8 cellular contexts compared by ENCODE assay signal in genomic region chr3:196026059-196026458, GRCh38. TPM values are rescaled to one million over a fixed set of nuclear protein-coding genes. Genes with fewer than 3 reads are reported as not detected.
DNase-seq lines count a peak whose midpoint lies in the region; ATAC-seq, FAIRE-seq and TF ChIP-seq lines count a peak whose summit lies in the region.
"Not testable (repeated sequence)": the region's sequence is repeated elsewhere in the genome, so short reads cannot be mapped to it uniquely, and the experiment has no call there.

No MANE protein-coding gene starts in this region.

- H3K4me1 ChIP-seq in BE2C; HepG2 (ENCODE audit: insufficient read depth, low read length): not testable (repeated sequence)

- peak; percentile 78 for ATAC-seq in Right ventricle myocardium inferior
- ATAC-seq in HepG2 = peak; percentile 100

- DNase-seq in BE2C (peak; percentile 41), HepG2 (ENCODE audit: low spot score) (peak; percentile 15)
- DNase-seq in GM12892 (ENCODE audit: insufficient read length); chondrocyte (ENCODE audit: low spot score); Right ventricle myocardium inferior (ENCODE audit: missing footprints); retinal pigment epithelial cell (ENCODE audit: low read depth): not testable (repeated sequence)

- not testable (repeated sequence) for BruUV-seq in HepG2 (replicated peaks; lab: Mats Ljungman, UMichigan)

- H3K4me3 ChIP-seq in BE2C (ENCODE audit: low read depth, low read length); HepG2 (replicated peaks in 1 of 3; ENCODE audit: insufficient read depth in 1 of 3, low read depth in 2 of 3, low read length in 3 of 3); retinal pigment epithelial cell (ENCODE audit: low read length): not testable (repeated sequence)

- H3K27ac Mint-ChIP-seq in chondrocyte (ENCODE audit: unreplicated experiment) = not testable (repeated sequence)

- not testable (repeated sequence) for H3K36me3 Mint-ChIP-seq in chondrocyte (ENCODE audit: low read depth)

- not testable (repeated sequence) for H3K36me3 ChIP-seq in BE2C; HepG2 (replicated peaks in 1 of 2; ENCODE audit: control insufficient read depth in 1 of 2, insufficient read depth in 2 of 2, low read length in 2 of 2)

- peaks cover 13% of the 10 kb centered on the region for H3K9me3 Mint-ChIP-seq in chondrocyte (ENCODE audit: low read depth)

- in situ Hi-C loops in HepG2 (cut with HindIII; ENCODE audit: extremely low pct_ligation_motif_present, low pct_unique_long_range_greater_than_20kb) = loop anchor here (10.0 kb wide), 1 partner anchor 489 kb away; the partner anchor contains the start of gene SMCO1

- not testable (repeated sequence) for H3K4me2 ChIP-seq in HepG2 (ENCODE audit: low read depth, low read length)

- FAIRE-seq in GM12892 (lab: Jason Lieb, UNC) (peak; percentile 14), HepG2 (lab: Jason Lieb, UNC) (peak; percentile 87)

- not testable (repeated sequence) for TF ChIP-seq POLR2A in GM12892 (IDR thresholded peaks at IDR 0.05; ENCODE audit: low read depth, low read length); HepG2 (IDR thresholded peaks at IDR 0.05; ENCODE audit: insufficient read depth in 1 of 2, low read depth in 2 of 2, low read length in 2 of 2)

- 0% methylated on average over 7 of the region's 10 CpGs for WGBS in HepG2 (ENCODE audit: low lambda C conversion rate)

- CTCF ChIA-PET in HepG2 (lab: Yijun Ruan, JAX; ENCODE audit: low intra/inter-chr PET ratio, low total read pairs) = interaction anchor here (0.7 to 2.2 kb wide), 3 partner anchors 44 to 493 kb away, joined by 3 to 15 read pairs (median 4); no protein-coding TSS in a partner anchor

- POLR2A ChIA-PET in HepG2 (lab: Yijun Ruan, JAX) = not testable (repeated sequence)

- not testable (repeated sequence) for H3K4me1 Mint-ChIP-seq in chondrocyte (ENCODE audit: low read depth)

- peak; percentile 68 for TF ChIP-seq RAD21 in HepG2 (CRISPR knock-in tag; IDR thresholded peaks at IDR 0.05)

- H3K27me3 Mint-ChIP-seq in chondrocyte (ENCODE audit: low read depth) = peaks cover 45% of the 10 kb centered on the region

- H3K79me2 ChIP-seq in HepG2 (ENCODE audit: insufficient read depth, low read length) = not testable (repeated sequence)

- not testable (repeated sequence) for H3K27ac ChIP-seq in VCaP; HepG2 (ENCODE audit: extremely low read length, insufficient read depth, low read length)

- not testable (repeated sequence) for H2AFZ ChIP-seq in HepG2 (ENCODE audit: low read length)

- H4K20me1 ChIP-seq in HepG2 (ENCODE audit: insufficient read depth, low read length) = not testable (repeated sequence)

- H3K4me3 Mint-ChIP-seq in chondrocyte (ENCODE audit: unreplicated experiment) = not testable (repeated sequence)

- peak; percentile 49 for TF ChIP-seq CTCF in BE2C (IDR thresholded peaks at IDR 0.05; ENCODE audit: low read depth, low read length)
- peak; percentile 42 for TF ChIP-seq CTCF in LNCAP (IDR thresholded peaks at IDR 0.05)
- peak; percentile 69 for TF ChIP-seq CTCF in VCaP (conservative IDR thresholded peaks at IDR 0.05)
- peak; percentile 73 for TF ChIP-seq CTCF in chondrocyte (IDR thresholded peaks at IDR 0.05)
- peak; percentile 86 for TF ChIP-seq CTCF in HepG2 (CRISPR knock-in tag; IDR thresholded peaks at IDR 0.05)
- TF ChIP-seq CTCF in retinal pigment epithelial cell (conservative IDR thresholded peaks at IDR 0.05; ENCODE audit: low read depth, low read length) = peak; percentile 46

- intact Hi-C loops in Right ventricle myocardium inferior (cut with DNase I) (loop anchor here (10.0 kb wide), 1 partner anchor 169 kb away; no protein-coding TSS in a partner anchor), HepG2 (cut with micrococcal nuclease; ENCODE audit: unreplicated experiment) (loop anchor here (1.0 to 2.0 kb wide), 2 partner anchors 170 to 493 kb away; no protein-coding TSS in a partner anchor)

- TF ChIP-seq EP300 in HepG2 (IDR thresholded peaks at IDR 0.05; ENCODE audit: low read depth in 2 of 2, low read length in 2 of 2); HepG2 (CRISPR knock-in tag; IDR thresholded peaks at IDR 0.05; ENCODE audit: borderline replicate concordance): not testable (repeated sequence)

- not testable (repeated sequence) for H3K9me3 ChIP-seq in BE2C; HepG2 (ENCODE audit: low read length)

- not testable (repeated sequence) for H3K9ac ChIP-seq in HepG2 (ENCODE audit: insufficient read depth, low read depth, low read length)

- not testable (repeated sequence) for H3K27me3 ChIP-seq in BE2C; HepG2 (ENCODE audit: control insufficient read depth in 1 of 2, insufficient read depth in 2 of 2, low read length in 2 of 2)

TF ChIP-seq in HepG2, 621 proteins besides CTCF, POLR2A, EP300 and RAD21:
- TF ChIP-seq STAG1 (CRISPR knock-in tag; IDR thresholded peaks at IDR 0.05) (peak; percentile 86), SMC3 (IDR thresholded peaks at IDR 0.05; ENCODE audit: low read length) (peak; percentile 57)
TF ChIP-seq in HepG2: peak in this region for 2; not testable (repeated sequence) for 619.

RNA-seq across cellular contexts. Expression of gene TFRC, which starts 55.8 kb away (rescaled TPM):
- 102 TPM for polyA plus RNA-seq in BE2C (2012; ENCODE audit: insufficient read depth, insufficient read length, low read depth)
- 339 TPM for polyA plus RNA-seq in GM12892 (2012; ENCODE audit: missing spikeins)
- total RNA-seq in chondrocyte (53.6 to 108 TPM (median 105 TPM) in 3 replicates), Right ventricle myocardium inferior (91.8 TPM), HepG2 (2016; rRNA removed; fragmentation: Illumina TruSeq; extraction: Trizol) (176 and 274 TPM in 2 replicates)
- total RNA-seq in HepG2 (2016; cell fraction: cytosol; rRNA removed; fragmentation: Illumina TruSeq; extraction: Trizol; ENCODE audit: low read depth) = 15.6 and 21.1 TPM in 2 replicates
- total RNA-seq in HepG2 (2016; cell fraction: insoluble cytoplasmic fraction; rRNA removed; fragmentation: Illumina TruSeq; extraction: Trizol) = 166 and 276 TPM in 2 replicates
- 53.1 and 67.0 TPM in 2 replicates for total RNA-seq in HepG2 (2016; cell fraction: membrane; rRNA removed; fragmentation: Illumina TruSeq; extraction: Trizol)
- 271 and 302 TPM in 2 replicates for total RNA-seq in HepG2 (2016; cell fraction: nucleus; rRNA removed; fragmentation: Illumina TruSeq; extraction: Trizol)
- 171 and 188 TPM in 2 replicates for polyA plus RNA-seq in HepG2 (2011; rRNA removed)
- 78.0 and 140 TPM in 2 replicates for polyA plus RNA-seq in HepG2 (2011; cell fraction: cytosol; rRNA removed)
- 74.7 and 92.6 TPM in 2 replicates for polyA plus RNA-seq in HepG2 (2011; cell fraction: nucleus; rRNA removed)
- polyA plus RNA-seq in HepG2 (2012) = 211 and 370 TPM in 2 replicates
- 6.8 and 7.7 TPM in 2 replicates for polyA plus RNA-seq in HepG2 (2016; cell fraction: cytosol; fragmentation: Illumina TruSeq; extraction: Trizol; ENCODE audit: low read depth)
- polyA plus RNA-seq in HepG2 (2016; cell fraction: insoluble cytoplasmic fraction; fragmentation: Illumina TruSeq; extraction: Trizol; ENCODE audit: low read depth) = 89.1 and 93.4 TPM in 2 replicates
- 20.8 and 24.6 TPM in 2 replicates for polyA plus RNA-seq in HepG2 (2016; cell fraction: membrane; fragmentation: Illumina TruSeq; extraction: Trizol; ENCODE audit: low read depth)
- polyA plus RNA-seq in HepG2 (2016; cell fraction: nucleus; fragmentation: Illumina TruSeq; extraction: Trizol; ENCODE audit: insufficient read depth, low read depth) = 204 and 208 TPM in 2 replicates
- 316 and 962 TPM in 2 replicates for polyA minus RNA-seq in HepG2 (2011; rRNA and poly(A)+ RNA removed; ENCODE audit: low replicate concordance)
- polyA minus RNA-seq in HepG2 (2011; cell fraction: cytosol; rRNA and poly(A)+ RNA removed) = 283 and 359 TPM in 2 replicates
- 377 and 388 TPM in 2 replicates for polyA minus RNA-seq in HepG2 (2011; cell fraction: nucleus; rRNA and poly(A)+ RNA removed)
